Comparison of ENCODE assay signal across 34 cellular contexts in genomic region chr3:44248152-44248551, GRCh38. TPM values are rescaled to one million over a fixed set of nuclear protein-coding genes. Genes with fewer than 3 reads are reported as not detected.
"Had no signal": no experiment of that assay in that cellular context is flagged by ENCODE, and none has a peak within 500 bp of the region (broad histone marks: within the 10 kb centered on the region; RNA-seq: fewer than 3 reads in every experiment).

No MANE protein-coding gene starts in this region.

- H3K36me3 ChIP-seq: breast epithelium, cardiac muscle cell, esophagus squamous epithelium, gastroesophageal sphincter, heart right ventricle, WERI-Rb-1 had no signal

- ATAC-seq: activated CD4-positive, CD25-positive, alpha-beta regulatory T cell treated with anti-CD3 and anti-CD28 coated beads, Interleukin-2, amount 50 U/mL, for 24 hours; activated CD8-positive, alpha-beta T cell treated with anti-CD3 and anti-CD28 coated beads for 36 hours; activated T-cell treated with anti-CD3 and anti-CD28 coated beads, Interleukin-2, amount 50 U/mL, for 4 hours; activated T-helper 17 cell treated with anti-CD3 and anti-CD28 coated beads, Interleukin-2, amount 50 U/mL, for 72 hours; effector memory CD8-positive, alpha-beta T cell; gastroesophageal sphincter; heart right ventricle; T-helper 17 cell had no signal

- H3K4me3 ChIP-seq: breast epithelium, cardiac muscle cell, coronary artery, esophagus squamous epithelium, gastroesophageal sphincter, heart right ventricle, hepatocyte had no signal

- H3K27ac ChIP-seq: breast epithelium, cardiac muscle cell, coronary artery, esophagus squamous epithelium, gastroesophageal sphincter, heart right ventricle, hepatocyte, WERI-Rb-1 had no signal

- H3K27me3 ChIP-seq: breast epithelium, cardiac muscle cell, gastroesophageal sphincter, hepatocyte had no signal

- H3K4me1 ChIP-seq: breast epithelium, esophagus squamous epithelium, gastroesophageal sphincter, heart right ventricle had no signal

- DNase-seq: activated B cell treated with CpG ODN at 0.5 μM for 24 hours; activated CD4-positive, alpha-beta T cell treated with anti-CD3 and anti-CD28 coated beads for 48 hours; activated CD4-positive, alpha-beta T cell treated with anti-CD3 and anti-CD28 coated beads, Interleukin-2, amount 50 U/mL, for 1 hour; activated CD4-positive, alpha-beta T cell treated with anti-CD3 and anti-CD28 coated beads, Interleukin-2, amount 50 U/mL, for 48 hours; activated CD8-positive, alpha-beta memory T cell treated with anti-CD3 and anti-CD28 coated beads for 24 hours; activated CD8-positive, alpha-beta T cell treated with anti-CD3 and anti-CD28 coated beads for 36 hours; activated effector memory CD4-positive, alpha-beta T cell treated with Interleukin-2 at 50 U/mL for 16 hours; activated gamma-delta T cell treated with Interleukin-2 at 50 U/mL for 16 hours; activated naive CD4-positive, alpha-beta T cell treated with anti-CD3 and anti-CD28 coated beads, Interleukin-2, amount 50 U/mL, for 16 hours; activated naive CD4-positive, alpha-beta T cell treated with Interleukin-2 at 50 U/mL for 16 hours; activated T-cell treated with anti-CD3 and anti-CD28 coated beads, Interleukin-2, amount 50 U/mL, for 4 hours; amygdala; aorta; effector CD4-positive, alpha-beta T cell; effector memory CD8-positive, alpha-beta T cell; esophagus squamous epithelium; foreskin melanocyte; heart right ventricle; T-helper 17 cell; T1000; WERI-Rb-1 had no signal

RNA-seq across cellular contexts. Expression of gene TOPAZ1, which starts 6.5 kb away (rescaled TPM):
- total RNA-seq: activated B cell treated with CpG ODN at 0.5 μM for 24 hours; activated CD8-positive, alpha-beta T cell treated with anti-CD3 and anti-CD28 coated beads for 36 hours; activated T-cell treated with anti-CD3 and anti-CD28 coated beads, Interleukin-2, amount 50 U/mL, for 4 hours; activated T-helper 17 cell treated with anti-CD3 and anti-CD28 coated beads, Interleukin-2, amount 50 U/mL, for 72 hours; aorta; breast epithelium; cardiac muscle cell; cerebellum; esophagus squamous epithelium; fibroblast of lung; fibroblast of villous mesenchyme; gastroesophageal sphincter; glomerular endothelial cell; heart right ventricle; hepatocyte; T-helper 17 cell had no signal
- polyA plus RNA-seq: adipose tissue, aorta, cardiac muscle cell, esophagus, fibroblast of lung, heart right ventricle, hepatocyte had no signal
